ENCODE assay signal across 26 cellular contexts in the genomic region with DNA sequence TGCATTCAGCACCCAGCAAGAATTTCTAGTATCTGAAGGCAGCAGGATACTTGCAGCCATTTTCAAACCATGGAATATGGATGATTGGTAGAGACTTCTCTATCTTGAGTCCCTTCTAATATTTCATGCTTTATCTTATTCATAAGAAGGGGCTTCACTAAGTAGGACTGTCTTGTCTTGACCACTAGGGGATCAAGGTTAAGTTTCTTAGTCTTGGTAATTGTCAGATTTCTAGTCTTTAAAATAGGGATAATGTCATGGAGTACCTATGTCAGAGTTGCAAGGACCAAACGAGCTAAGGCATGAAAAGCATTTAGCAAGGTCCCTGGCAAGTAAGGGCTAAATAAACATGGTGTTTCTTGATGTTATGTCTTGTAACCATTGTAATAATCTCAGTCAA.
A peak's percentile ranks its signal among the peaks of the same experiment; 100 is the strongest.
DNase-seq lines count a peak whose midpoint lies in the region; ATAC-seq and TF ChIP-seq lines count a peak whose summit lies in the region.
"Had no signal": no experiment of that assay in that cellular context is flagged by ENCODE, and none has a peak within 500 bp of the region (broad histone marks: within the 10 kb centered on the region; RNA-seq: fewer than 3 reads in every experiment).

No MANE protein-coding gene starts in this region.

- no peaks in the 10 kb centered on the region for H3K27me3 ChIP-seq in DND-41 (ENCODE audit: insufficient read depth, low read length, poor library complexity)
- no peaks in the 10 kb centered on the region for H3K27me3 ChIP-seq in HCT116 (ENCODE audit: insufficient read depth, low read length)
- H3K27me3 ChIP-seq in PC-3 (ENCODE audit: low read length) = no peaks in the 10 kb centered on the region
- H3K27me3 ChIP-seq: BE2C had no signal

- no peaks in the 10 kb centered on the region for H3K4me1 Mint-ChIP-seq in glutamatergic neuron (ENCODE audit: low read depth, unreplicated experiment)
- H3K4me1 Mint-ChIP-seq: CD8-positive, alpha-beta memory T cell; T-cell had no signal

- H2AFZ ChIP-seq in DND-41 (ENCODE audit: low read depth, low read length) = no peak overlapping the region
- H2AFZ ChIP-seq in HCT116 (ENCODE audit: low read depth, low read length, poor library complexity, severe bottlenecking) = no peak overlapping the region
- H2AFZ ChIP-seq in PC-3 (ENCODE audit: low read length) = no peak overlapping the region

- H3K36me3 Mint-ChIP-seq in glutamatergic neuron (ENCODE audit: unreplicated experiment) = no peaks in the 10 kb centered on the region
- H3K36me3 Mint-ChIP-seq: CD14-positive monocyte; CD8-positive, alpha-beta memory T cell; T-cell had no signal

- H3K9me2 ChIP-seq in HCT116 (ENCODE audit: insufficient read depth) = no peaks in the 10 kb centered on the region
- no peaks in the 10 kb centered on the region for H3K9me2 ChIP-seq in PC-3 (replicated peaks; ENCODE audit: low read length)

- POLR2A ChIA-PET in HCT116 (lab: Charles Lee) (no interaction called here), PC-3 (lab: Charles Lee; ENCODE audit: unreplicated experiment) (no interaction called here)

- intact Hi-C loops in HCT116 (cut with micrococcal nuclease) = no loop called here
- intact Hi-C loops in PC-3 (cut with micrococcal nuclease) = no loop called here
- intact Hi-C loops in cardiac septum (cut with DNase I) = no loop called here

- BruUV-seq in HCT116 (replicated peaks; lab: Mats Ljungman, UMichigan) (no TSS peak), PC-3 (replicated peaks; lab: Mats Ljungman, UMichigan) (no TSS peak)

- H3K4me1 ChIP-seq in DND-41 (ENCODE audit: insufficient read depth, low read length) (no peaks in the 10 kb centered on the region), HCT116 (ENCODE audit: control insufficient read depth in 1 of 2, insufficient read depth in 2 of 2, low read length in 2 of 2) (no peaks in the 10 kb centered on the region), PC-3 (ENCODE audit: insufficient read depth, low read length) (no peaks in the 10 kb centered on the region)
- H3K4me1 ChIP-seq: BE2C had no signal

- RAD21 ChIA-PET in HCT116 (lab: Charles Lee; ENCODE audit: low non-redundant PET in 1 of 2, low total read pairs in 2 of 2, uncharacterized antibody in 2 of 2, unreplicated experiment in 2 of 2) = no interaction called here

- H3K27ac ChIP-seq in DND-41 (ENCODE audit: low read length) (no peak overlapping the region), HCT116 (ENCODE audit: low read depth, low read length) (no peak overlapping the region), PC-3 (ENCODE audit: low read length) (no peak overlapping the region), substantia nigra (ENCODE audit: low read depth, low read length, poor library complexity, severe bottlenecking) (no peak overlapping the region)
- H3K27ac ChIP-seq: 22Rv1, RWPE1 had no signal

- H4K20me1 ChIP-seq in DND-41 (ENCODE audit: insufficient read depth, low read length) (no peaks in the 10 kb centered on the region), HCT116 (ENCODE audit: insufficient read depth) (no peaks in the 10 kb centered on the region), PC-3 (ENCODE audit: low read length) (no peaks in the 10 kb centered on the region)

- CTCF ChIA-PET in HCT116 (lab: Charles Lee) (no interaction called here), PC-3 (lab: Charles Lee) (no interaction called here)

- H3F3A ChIP-seq in PC-3 (ENCODE audit: low read length, unreplicated experiment) = no peaks in the 10 kb centered on the region

- H3K27me3 Mint-ChIP-seq in glutamatergic neuron (ENCODE audit: unreplicated experiment) = peaks cover 2% of the 10 kb centered on the region
- H3K27me3 Mint-ChIP-seq: T-cell had no signal

- H3K9me3 ChIP-seq in DND-41 (ENCODE audit: insufficient read depth, low read length, severe bottlenecking) = no peaks in the 10 kb centered on the region
- no peaks in the 10 kb centered on the region for H3K9me3 ChIP-seq in HCT116 (ENCODE audit: control insufficient read depth in 1 of 2, insufficient read depth in 1 of 2, low read depth in 1 of 2, low read length in 2 of 2)
- H3K9me3 ChIP-seq in PC-3 (ENCODE audit: low read length) = no peaks in the 10 kb centered on the region
- H3K9me3 ChIP-seq: BE2C had no signal

- H3K9me3 Mint-ChIP-seq in glutamatergic neuron (ENCODE audit: unreplicated experiment) = no peaks in the 10 kb centered on the region
- H3K9me3 Mint-ChIP-seq: CD8-positive, alpha-beta memory T cell; T-cell had no signal

- TF ChIP-seq CTCF in DND-41 (IDR thresholded peaks at IDR 0.05; ENCODE audit: borderline replicate concordance, extremely low read depth, low read length, poor library complexity, severe bottlenecking) (peak; percentile 4), HCT116 (IDR thresholded peaks at IDR 0.05 in 2 of 3, conservative IDR thresholded peaks at IDR 0.05 in 1 of 3; ENCODE audit: borderline replicate concordance in 1 of 3, insufficient read depth in 1 of 3, low read depth in 2 of 3, low read length in 2 of 3) (peak in 2 of 3 experiments; percentile 33 to 43; a peak in 4 of 6 replicates), PC-3 (conservative IDR thresholded peaks at IDR 0.05; ENCODE audit: low read depth, low read length) (peak; percentile 29; the same call in 1 of the 2 replicates), glutamatergic neuron (IDR thresholded peaks at IDR 0.05; ENCODE audit: partially characterized antibody, unreplicated experiment) (peak; percentile 18)

- H3K36me3 ChIP-seq in DND-41 (ENCODE audit: insufficient read depth, low read length) = no peaks in the 10 kb centered on the region
- H3K36me3 ChIP-seq in HCT116 (ENCODE audit: control insufficient read depth in 1 of 2, insufficient read depth in 2 of 2, low read length in 2 of 2) = no peaks in the 10 kb centered on the region
- no peaks in the 10 kb centered on the region for H3K36me3 ChIP-seq in PC-3 (ENCODE audit: low read depth, low read length)
- H3K36me3 ChIP-seq: BE2C had no signal

- H3K4me2 ChIP-seq in DND-41 (ENCODE audit: insufficient read depth, low read length) (no peak overlapping the region), HCT116 (ENCODE audit: low read length) (no peak overlapping the region), PC-3 (ENCODE audit: low read length) (no peak overlapping the region)

- H3K79me2 ChIP-seq in DND-41 (ENCODE audit: insufficient read depth, low read length) (no peaks in the 10 kb centered on the region), HCT116 (ENCODE audit: insufficient read depth, low read length) (no peaks in the 10 kb centered on the region), PC-3 (ENCODE audit: low read length) (no peaks in the 10 kb centered on the region)

- ATAC-seq in DND-41 (ENCODE audit: insufficient read depth, low read depth) (no peak), HCT116 (no peak), PC-3 (no peak)
- ATAC-seq: Panc1, T-cell had no signal

- H3K4me3 ChIP-seq in DND-41 (ENCODE audit: low read depth in 1 of 2, low read length in 2 of 2) = no peak overlapping the region
- H3K4me3 ChIP-seq in HCT116 (replicated peaks in 1 of 2; ENCODE audit: low read depth in 1 of 2, low read length in 2 of 2) = no peak overlapping the region
- no peak overlapping the region for H3K4me3 ChIP-seq in PC-3 (ENCODE audit: low read length)

- no peak overlapping the region for H3K4me3 Mint-ChIP-seq in glutamatergic neuron (ENCODE audit: unreplicated experiment)
- H3K4me3 Mint-ChIP-seq: CD14-positive monocyte; CD8-positive, alpha-beta memory T cell; T-cell had no signal

- H3K9ac ChIP-seq in DND-41 (ENCODE audit: low read depth, low read length) = no peak overlapping the region
- no peak overlapping the region for H3K9ac ChIP-seq in HCT116 (ENCODE audit: low read length)
- H3K9ac ChIP-seq in PC-3 (ENCODE audit: low read length) = no peak overlapping the region

- TF ChIP-seq POLR2A in HCT116 (IDR thresholded peaks at IDR 0.05; ENCODE audit: borderline replicate concordance, extremely low read depth, insufficient read depth, insufficient read length) = no peak

- TF ChIP-seq RAD21 in HCT116 (IDR thresholded peaks at IDR 0.05; ENCODE audit: low read depth) = no peak

- H3K27ac Mint-ChIP-seq in glutamatergic neuron (ENCODE audit: unreplicated experiment) = no peak overlapping the region
- H3K27ac Mint-ChIP-seq: CD14-positive monocyte; CD8-positive, alpha-beta memory T cell; T-cell had no signal

- no peak for DNase-seq in DND-41
- no peak for DNase-seq in HCT116 (ENCODE audit: low read depth, low spot score)
- no peak for DNase-seq in PC-3
- no peak for DNase-seq in glutamatergic neuron
- DNase-seq in cardiac septum (ENCODE audit: low spot score) = no peak
- DNase-seq in NCI-H2171 (lab: John Stamatoyannopoulos, UW) = no peak
- DNase-seq in substantia nigra (lab: John Stamatoyannopoulos, UW) = no peak
- DNase-seq in NCI-H526 (lab: John Stamatoyannopoulos, UW) = no peak
- DNase-seq: BE2C; Calu3; CD8-positive, alpha-beta memory T cell; DMS79 treated with DMSO at 0.1 percent for 48 hours; IMR-90; KG1; NCI-H1092; NCI-H1417 treated with DMSO at 0.1 percent for 48 hours; NCI-H1694 treated with DMSO at 0.1 percent for 48 hours; NCI-H2081; NCI-H524; NCI-H774; SHP77; T-cell had no signal

TF ChIP-seq in HCT116, 20 proteins besides CTCF, POLR2A, EP300 and RAD21 (continues in another document):
- TF ChIP-seq EGR1 (IDR thresholded peaks at IDR 0.05; ENCODE audit: low read depth) = no peak
- no peak for TF ChIP-seq YY1 (IDR thresholded peaks at IDR 0.05; ENCODE audit: extremely low read depth, insufficient replicate concordance, low read depth, low read length)
- no peak for TF ChIP-seq ZNF274 (IDR thresholded peaks at IDR 0.05; ENCODE audit: low read depth, low read length)
- no peak for TF ChIP-seq EZH2phosphoT487 (IDR thresholded peaks at IDR 0.05; ENCODE audit: borderline replicate concordance)
- TF ChIP-seq SRF (IDR thresholded peaks at IDR 0.05; ENCODE audit: low read depth) = no peak
- TF ChIP-seq, protein P1, sequence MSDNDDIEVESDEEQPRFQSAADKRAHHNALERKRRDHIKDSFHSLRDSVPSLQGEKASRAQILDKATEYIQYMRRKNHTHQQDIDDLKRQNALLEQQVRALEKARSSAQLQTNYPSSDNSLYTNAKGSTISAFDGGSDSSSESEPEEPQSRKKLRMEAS (IDR thresholded peaks at IDR 0.05) = no peak
- TF ChIP-seq SP1 (IDR thresholded peaks at IDR 0.05; ENCODE audit: low read depth) = no peak
- TF ChIP-seq ZFX (IDR thresholded peaks at IDR 0.05) = no peak
- no peak for TF ChIP-seq CBX3 (IDR thresholded peaks at IDR 0.05; ENCODE audit: low read depth)
